1 cellular context compared by ENCODE assay signal in the genomic region with DNA sequence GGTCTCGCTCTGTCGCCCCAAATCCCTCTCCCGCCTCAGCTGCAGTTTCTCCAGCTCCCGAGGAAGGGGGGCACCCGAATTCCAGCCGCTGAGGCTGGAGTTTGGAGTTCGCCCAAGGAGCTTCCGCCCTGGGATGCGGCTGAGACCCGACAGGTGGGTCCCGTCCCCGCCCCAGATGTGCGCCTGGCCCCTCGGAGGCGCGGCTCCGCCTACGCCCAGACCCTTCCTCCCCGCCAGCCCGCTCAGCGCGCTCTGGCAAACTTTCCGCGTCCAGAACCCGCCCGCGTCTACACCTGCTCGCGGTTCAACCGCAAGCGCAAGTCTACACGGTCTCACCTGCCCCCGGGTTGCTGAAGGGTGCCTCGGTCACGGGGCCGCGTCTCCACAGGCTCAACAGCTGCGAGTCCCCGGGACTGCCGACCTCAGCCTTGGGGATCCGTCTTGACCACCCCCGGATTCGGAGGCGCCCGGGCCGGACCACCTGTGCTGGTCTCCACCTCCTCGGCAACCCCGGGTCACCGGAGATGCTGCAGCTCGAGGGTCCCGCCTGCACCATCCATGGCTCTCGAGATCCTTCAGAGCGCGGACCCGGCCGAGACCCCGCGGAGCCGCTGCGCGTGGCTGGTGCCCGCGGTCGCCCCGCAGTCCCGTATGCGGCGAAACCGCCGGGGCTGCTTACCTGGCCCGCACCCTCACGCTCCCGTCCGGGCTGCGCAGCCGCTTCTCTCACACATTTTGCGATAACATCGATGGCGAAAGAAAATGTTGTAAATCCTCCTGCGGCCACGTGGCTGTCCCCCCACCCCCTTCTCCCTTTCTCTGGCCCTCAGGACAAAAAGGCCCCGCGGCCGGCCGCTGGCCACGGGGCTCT.
TF ChIP-seq lines count a peak whose summit lies in the region.

No MANE protein-coding gene starts in this region.

TF ChIP-seq in HEK293, 187 proteins besides CTCF, POLR2A, EP300 and RAD21 (continued from another document):
- TF ChIP-seq, protein P1, sequence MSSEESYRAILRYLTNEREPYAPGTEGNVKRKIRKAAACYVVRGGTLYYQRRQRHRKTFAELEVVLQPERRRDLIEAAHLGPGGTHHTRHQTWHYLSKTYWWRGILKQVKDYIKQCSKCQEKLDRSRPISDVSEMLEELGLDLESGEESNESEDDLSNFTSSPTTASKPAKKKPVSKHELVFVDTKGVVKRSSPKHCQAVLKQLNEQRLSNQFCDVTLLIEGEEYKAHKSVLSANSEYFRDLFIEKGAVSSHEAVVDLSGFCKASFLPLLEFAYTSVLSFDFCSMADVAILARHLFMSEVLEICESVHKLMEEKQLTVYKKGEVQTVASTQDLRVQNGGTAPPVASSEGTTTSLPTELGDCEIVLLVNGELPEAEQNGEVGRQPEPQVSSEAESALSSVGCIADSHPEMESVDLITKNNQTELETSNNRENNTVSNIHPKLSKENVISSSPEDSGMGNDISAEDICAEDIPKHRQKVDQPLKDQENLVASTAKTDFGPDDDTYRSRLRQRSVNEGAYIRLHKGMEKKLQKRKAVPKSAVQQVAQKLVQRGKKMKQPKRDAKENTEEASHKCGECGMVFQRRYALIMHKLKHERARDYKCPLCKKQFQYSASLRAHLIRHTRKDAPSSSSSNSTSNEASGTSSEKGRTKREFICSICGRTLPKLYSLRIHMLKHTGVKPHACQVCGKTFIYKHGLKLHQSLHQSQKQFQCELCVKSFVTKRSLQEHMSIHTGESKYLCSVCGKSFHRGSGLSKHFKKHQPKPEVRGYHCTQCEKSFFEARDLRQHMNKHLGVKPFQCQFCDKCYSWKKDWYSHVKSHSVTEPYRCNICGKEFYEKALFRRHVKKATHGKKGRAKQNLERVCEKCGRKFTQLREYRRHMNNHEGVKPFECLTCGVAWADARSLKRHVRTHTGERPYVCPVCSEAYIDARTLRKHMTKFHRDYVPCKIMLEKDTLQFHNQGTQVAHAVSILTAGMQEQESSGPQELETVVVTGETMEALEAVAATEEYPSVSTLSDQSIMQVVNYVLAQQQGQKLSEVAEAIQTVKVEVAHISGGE (tag by site-specific recombination; conservative IDR thresholded peaks at IDR 0.05; ENCODE audit: low read depth): no peak
- TF ChIP-seq OSR2 (tag by site-specific recombination; IDR thresholded peaks at IDR 0.05) (no peak), ZNF350 (tag by site-specific recombination; IDR thresholded peaks at IDR 0.05) (no peak), ZNF112 (tag by site-specific recombination; IDR thresholded peaks at IDR 0.05) (no peak), ZNF202 (tag by site-specific recombination; IDR thresholded peaks at IDR 0.05; ENCODE audit: borderline replicate concordance) (no peak), ZNF658 (tag by site-specific recombination; IDR thresholded peaks at IDR 0.05) (no peak), TRIM28 (IDR thresholded peaks at IDR 0.05; ENCODE audit: borderline replicate concordance, low read length) (no peak), ZNF626 (tag by site-specific recombination; IDR thresholded peaks at IDR 0.05) (no peak), ZBTB20 (tag by site-specific recombination; IDR thresholded peaks at IDR 0.05) (peak; percentile 98), ZSCAN30 (tag by site-specific recombination; IDR thresholded peaks at IDR 0.05) (peak; percentile 93), ZNF184 (tag by site-specific recombination; IDR thresholded peaks at IDR 0.05) (peak; percentile 73), ZNF175 (tag by site-specific recombination; IDR thresholded peaks at IDR 0.05) (no peak), ZNF211 (tag by site-specific recombination; IDR thresholded peaks at IDR 0.05; ENCODE audit: low read depth) (no peak), ZSCAN23 (tag by site-specific recombination; IDR thresholded peaks at IDR 0.05) (no peak), ZNF23 (tag by site-specific recombination; IDR thresholded peaks at IDR 0.05; ENCODE audit: borderline replicate concordance) (no peak), ZNF404 (tag by site-specific recombination; IDR thresholded peaks at IDR 0.05) (no peak), KLF8 (tag by site-specific recombination; IDR thresholded peaks at IDR 0.05) (peak; percentile 62; the same call in 1 of the 2 replicates), ZNF302 (tag by site-specific recombination; IDR thresholded peaks at IDR 0.05; ENCODE audit: low read depth) (no peak), ZEB2 (tag by site-specific recombination; IDR thresholded peaks at IDR 0.05) (peak; percentile 89), ZNF549 (tag by site-specific recombination; IDR thresholded peaks at IDR 0.05) (no peak), ZNF521 (tag by site-specific recombination; IDR thresholded peaks at IDR 0.05) (no peak)
- TF ChIP-seq, protein P2, sequence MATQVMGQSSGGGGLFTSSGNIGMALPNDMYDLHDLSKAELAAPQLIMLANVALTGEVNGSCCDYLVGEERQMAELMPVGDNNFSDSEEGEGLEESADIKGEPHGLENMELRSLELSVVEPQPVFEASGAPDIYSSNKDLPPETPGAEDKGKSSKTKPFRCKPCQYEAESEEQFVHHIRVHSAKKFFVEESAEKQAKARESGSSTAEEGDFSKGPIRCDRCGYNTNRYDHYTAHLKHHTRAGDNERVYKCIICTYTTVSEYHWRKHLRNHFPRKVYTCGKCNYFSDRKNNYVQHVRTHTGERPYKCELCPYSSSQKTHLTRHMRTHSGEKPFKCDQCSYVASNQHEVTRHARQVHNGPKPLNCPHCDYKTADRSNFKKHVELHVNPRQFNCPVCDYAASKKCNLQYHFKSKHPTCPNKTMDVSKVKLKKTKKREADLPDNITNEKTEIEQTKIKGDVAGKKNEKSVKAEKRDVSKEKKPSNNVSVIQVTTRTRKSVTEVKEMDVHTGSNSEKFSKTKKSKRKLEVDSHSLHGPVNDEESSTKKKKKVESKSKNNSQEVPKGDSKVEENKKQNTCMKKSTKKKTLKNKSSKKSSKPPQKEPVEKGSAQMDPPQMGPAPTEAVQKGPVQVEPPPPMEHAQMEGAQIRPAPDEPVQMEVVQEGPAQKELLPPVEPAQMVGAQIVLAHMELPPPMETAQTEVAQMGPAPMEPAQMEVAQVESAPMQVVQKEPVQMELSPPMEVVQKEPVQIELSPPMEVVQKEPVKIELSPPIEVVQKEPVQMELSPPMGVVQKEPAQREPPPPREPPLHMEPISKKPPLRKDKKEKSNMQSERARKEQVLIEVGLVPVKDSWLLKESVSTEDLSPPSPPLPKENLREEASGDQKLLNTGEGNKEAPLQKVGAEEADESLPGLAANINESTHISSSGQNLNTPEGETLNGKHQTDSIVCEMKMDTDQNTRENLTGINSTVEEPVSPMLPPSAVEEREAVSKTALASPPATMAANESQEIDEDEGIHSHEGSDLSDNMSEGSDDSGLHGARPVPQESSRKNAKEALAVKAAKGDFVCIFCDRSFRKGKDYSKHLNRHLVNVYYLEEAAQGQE (tag by site-specific recombination; IDR thresholded peaks at IDR 0.05): no peak
- TF ChIP-seq, protein P3, sequence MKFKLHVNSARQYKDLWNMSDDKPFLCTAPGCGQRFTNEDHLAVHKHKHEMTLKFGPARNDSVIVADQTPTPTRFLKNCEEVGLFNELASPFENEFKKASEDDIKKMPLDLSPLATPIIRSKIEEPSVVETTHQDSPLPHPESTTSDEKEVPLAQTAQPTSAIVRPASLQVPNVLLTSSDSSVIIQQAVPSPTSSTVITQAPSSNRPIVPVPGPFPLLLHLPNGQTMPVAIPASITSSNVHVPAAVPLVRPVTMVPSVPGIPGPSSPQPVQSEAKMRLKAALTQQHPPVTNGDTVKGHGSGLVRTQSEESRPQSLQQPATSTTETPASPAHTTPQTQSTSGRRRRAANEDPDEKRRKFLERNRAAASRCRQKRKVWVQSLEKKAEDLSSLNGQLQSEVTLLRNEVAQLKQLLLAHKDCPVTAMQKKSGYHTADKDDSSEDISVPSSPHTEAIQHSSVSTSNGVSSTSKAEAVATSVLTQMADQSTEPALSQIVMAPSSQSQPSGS (tag by site-specific recombination; IDR thresholded peaks at IDR 0.05; ENCODE audit: low read depth): no peak
